1 cellular context compared by ENCODE assay signal in genomic region chr6:134512946-134513345, GRCh38.
TF ChIP-seq lines count a peak whose summit lies in the region.

No MANE protein-coding gene starts in this region.

TF ChIP-seq in IMR-90, 13 proteins besides CTCF, POLR2A, EP300 and RAD21 (continued from another document):
- TF ChIP-seq RCOR1 (IDR thresholded peaks at IDR 0.05; ENCODE audit: insufficient replicate concordance, low read length) (no peak), CHD1 (IDR thresholded peaks at IDR 0.05; ENCODE audit: low read depth, low read length) (no peak), ELK1 (IDR thresholded peaks at IDR 0.05; ENCODE audit: borderline replicate concordance, low read depth, low read length) (no peak), SMC3 (IDR thresholded peaks at IDR 0.05; ENCODE audit: low read depth, low read length) (no peak), MXI1 (IDR thresholded peaks at IDR 0.05; ENCODE audit: borderline replicate concordance, low read depth, low read length) (no peak), MAFK (IDR thresholded peaks at IDR 0.05; ENCODE audit: low read depth, low read length) (no peak), MAZ (IDR thresholded peaks at IDR 0.05; ENCODE audit: borderline replicate concordance, low read depth, low read length) (no peak), CEBPB (IDR thresholded peaks at IDR 0.05; ENCODE audit: low read depth, low read length) (no peak), NFE2L2 (IDR thresholded peaks at IDR 0.05; ENCODE audit: low read depth, low read length) (no peak), RFX5 (IDR thresholded peaks at IDR 0.05; ENCODE audit: low read depth, low read length) (no peak)
- TF ChIP-seq, protein P1, sequence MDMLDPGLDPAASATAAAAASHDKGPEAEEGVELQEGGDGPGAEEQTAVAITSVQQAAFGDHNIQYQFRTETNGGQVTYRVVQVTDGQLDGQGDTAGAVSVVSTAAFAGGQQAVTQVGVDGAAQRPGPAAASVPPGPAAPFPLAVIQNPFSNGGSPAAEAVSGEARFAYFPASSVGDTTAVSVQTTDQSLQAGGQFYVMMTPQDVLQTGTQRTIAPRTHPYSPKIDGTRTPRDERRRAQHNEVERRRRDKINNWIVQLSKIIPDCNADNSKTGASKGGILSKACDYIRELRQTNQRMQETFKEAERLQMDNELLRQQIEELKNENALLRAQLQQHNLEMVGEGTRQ (IDR thresholded peaks at IDR 0.05; ENCODE audit: low read depth, low read length): no peak
